Comparison of ENCODE assay signal across 26 cellular contexts in genomic region chr5:2782658-2783057, GRCh38. TPM values are rescaled to one million over a fixed set of nuclear protein-coding genes. Genes with fewer than 3 reads are reported as not detected.
"Had no signal": no experiment of that assay in that cellular context is flagged by ENCODE, and none has a peak within 500 bp of the region (broad histone marks: within the 10 kb centered on the region; RNA-seq: fewer than 3 reads in every experiment).

No MANE protein-coding gene starts in this region.

- H3K36me3 Mint-ChIP-seq: immature natural killer cell, memory B cell had no signal

- ATAC-seq: effector memory CD8-positive, alpha-beta T cell; foreskin keratinocyte; gastroesophageal sphincter; heart left ventricle; left colon; left lobe of liver; left ventricle myocardium superior had no signal

- H3K36me3 ChIP-seq: colonic mucosa, esophagus muscularis mucosa, gastroesophageal sphincter, heart left ventricle had no signal

- H3K9me3 ChIP-seq: colonic mucosa had no signal

- H3K4me3 ChIP-seq: colonic mucosa, esophagus muscularis mucosa, gastroesophageal sphincter, heart left ventricle, hepatocyte, lung had no signal

- H3K27me3 Mint-ChIP-seq: dendritic cell treated with granulocyte-macrophage colony-stimulating factor and Interleukin-4, amounts not matched to agents 40 ng/mL and 50 ng/mL, for 4 days; effector memory CD8-positive, alpha-beta T cell; memory B cell had no signal

- H3K4me1 ChIP-seq: colonic mucosa, esophagus muscularis mucosa, gastroesophageal sphincter, heart left ventricle had no signal

- H3K27ac ChIP-seq: colonic mucosa, esophagus muscularis mucosa, foreskin keratinocyte, gastroesophageal sphincter, heart left ventricle, hepatocyte had no signal

- H3K27ac Mint-ChIP-seq: dendritic cell treated with granulocyte-macrophage colony-stimulating factor and Interleukin-4, amounts not matched to agents 40 ng/mL and 50 ng/mL, for 4 days; effector memory CD8-positive, alpha-beta T cell; immature natural killer cell; memory B cell had no signal

- H3K4me2 ChIP-seq: hepatocyte had no signal

- H3K4me1 Mint-ChIP-seq: immature natural killer cell, memory B cell had no signal

- H3K4me3 Mint-ChIP-seq: dendritic cell treated with granulocyte-macrophage colony-stimulating factor and Interleukin-4, amounts not matched to agents 40 ng/mL and 50 ng/mL, for 4 days; effector memory CD8-positive, alpha-beta T cell; immature natural killer cell; memory B cell had no signal

- H3K27me3 ChIP-seq: colonic mucosa, foreskin keratinocyte, hepatocyte had no signal

- H2AFZ ChIP-seq: hepatocyte had no signal

- DNase-seq: cerebellar nuclear complex; colonic mucosa; cortex of kidney; effector CD8-positive, alpha-beta T cell; effector memory CD8-positive, alpha-beta T cell; foreskin keratinocyte; heart left ventricle; hypothalamus; immature natural killer cell; islet precursor cell; kidney; kidney glomerular epithelial cell; left colon; left ventricle myocardium superior; mammary epithelial cell; mesendoderm; midbrain had no signal

RNA-seq across cellular contexts. Expression of gene IRX2, which starts 31.2 kb away (rescaled TPM):
- total RNA-seq: endothelial cell of umbilical vein, left lobe of liver, mononuclear cell had no signal
- polyA plus RNA-seq: endothelial cell of umbilical vein, immature natural killer cell had no signal
